ENCODE assay signal across 36 cellular contexts in genomic region chr10:129908406-129908805, GRCh38. TPM values are rescaled to one million over a fixed set of nuclear protein-coding genes. Genes with fewer than 3 reads are reported as not detected.
"Had no signal": no experiment of that assay in that cellular context is flagged by ENCODE, and none has a peak within 500 bp of the region (broad histone marks: within the 10 kb centered on the region; RNA-seq: fewer than 3 reads in every experiment).

No MANE protein-coding gene starts in this region.

- H3K4me3 Mint-ChIP-seq: activated CD4-positive, alpha-beta T cell treated with anti-CD3 and anti-CD28 coated beads, Interleukin-2, amount 10 ng/mL, durations not matched to agents 24 days and 14 days; activated CD8-positive, alpha-beta T cell treated with anti-CD3 and anti-CD28 coated beads for 36 hours; activated naive CD8-positive, alpha-beta T cell treated with anti-CD3 and anti-CD28 coated beads for 36 hours; activated T-cell treated with anti-CD3 and anti-CD28 coated beads, Interleukin-2, amount 50 U/mL, for 72 hours; activated T-helper 17 cell treated with anti-CD3 and anti-CD28 coated beads, Interleukin-2, amount 50 U/mL, for 72 hours; T-cell; T-helper 17 cell had no signal

- H3K27ac Mint-ChIP-seq: activated CD4-positive, alpha-beta T cell treated with anti-CD3 and anti-CD28 coated beads, Interleukin-2, amount 10 ng/mL, durations not matched to agents 24 days and 14 days; activated CD8-positive, alpha-beta T cell treated with anti-CD3 and anti-CD28 coated beads for 36 hours; activated naive CD8-positive, alpha-beta T cell treated with anti-CD3 and anti-CD28 coated beads for 36 hours; activated T-cell treated with anti-CD3 and anti-CD28 coated beads, Interleukin-2, amount 50 U/mL, for 72 hours; activated T-helper 17 cell treated with anti-CD3 and anti-CD28 coated beads, Interleukin-2, amount 50 U/mL, for 72 hours; T-cell; T-helper 17 cell had no signal

- H3K27ac ChIP-seq: brain microvascular endothelial cell, KMS-11, Peyer's patch, SJSA1, WERI-Rb-1 had no signal

- H3K27me3 ChIP-seq: brain microvascular endothelial cell, Peyer's patch, SJSA1 had no signal

- H3K36me3 ChIP-seq: brain microvascular endothelial cell, Peyer's patch, SJSA1, WERI-Rb-1 had no signal

- H3K4me3 ChIP-seq: Peyer's patch, SJSA1 had no signal

- ATAC-seq: activated CD8-positive, alpha-beta T cell treated with anti-CD3 and anti-CD28 coated beads for 36 hours; activated T-cell treated with anti-CD3 and anti-CD28 coated beads, Interleukin-2, amount 50 U/mL, for 72 hours; activated T-helper 17 cell treated with anti-CD3 and anti-CD28 coated beads, Interleukin-2, amount 50 U/mL, for 72 hours; PC-3; SK-N-SH treated with all-trans-retinoic acid at 6 μM for 48 hours; T-cell; T-helper 17 cell had no signal

- H3K36me3 Mint-ChIP-seq: activated naive CD8-positive, alpha-beta T cell treated with anti-CD3 and anti-CD28 coated beads for 36 hours; T-cell had no signal

- H3K4me1 Mint-ChIP-seq: activated CD4-positive, alpha-beta T cell treated with anti-CD3 and anti-CD28 coated beads, Interleukin-2, amount 10 ng/mL, durations not matched to agents 24 days and 14 days; activated naive CD8-positive, alpha-beta T cell treated with anti-CD3 and anti-CD28 coated beads for 36 hours; activated T-helper 17 cell treated with anti-CD3 and anti-CD28 coated beads, Interleukin-2, amount 50 U/mL, for 72 hours; T-cell; T-helper 17 cell had no signal

- H3K9me3 ChIP-seq: Peyer's patch had no signal

- H3K9me3 Mint-ChIP-seq: activated CD4-positive, alpha-beta T cell treated with anti-CD3 and anti-CD28 coated beads, Interleukin-2, amount 10 ng/mL, durations not matched to agents 24 days and 14 days; activated CD8-positive, alpha-beta T cell treated with anti-CD3 and anti-CD28 coated beads for 36 hours; activated naive CD8-positive, alpha-beta T cell treated with anti-CD3 and anti-CD28 coated beads for 36 hours; activated T-cell treated with anti-CD3 and anti-CD28 coated beads, Interleukin-2, amount 50 U/mL, for 72 hours; activated T-helper 17 cell treated with anti-CD3 and anti-CD28 coated beads, Interleukin-2, amount 50 U/mL, for 72 hours; T-cell had no signal

- DNase-seq: activated CD4-positive, alpha-beta T cell treated with anti-CD3 and anti-CD28 coated beads, Interleukin-2, amount 10 ng/mL, durations not matched to agents 24 days and 14 days; activated CD4-positive, alpha-beta T cell treated with anti-CD3 and anti-CD28 coated beads, Interleukin-2, amount 50 U/mL, for 4 hours; activated CD8-positive, alpha-beta T cell treated with anti-CD3 and anti-CD28 coated beads for 36 hours; activated naive CD4-positive, alpha-beta T cell; activated naive CD4-positive, alpha-beta T cell treated with anti-CD3 and anti-CD28 coated beads, Interleukin-2, amount 50 U/mL, for 16 hours; activated naive CD8-positive, alpha-beta T cell treated with anti-CD3 and anti-CD28 coated beads for 36 hours; activated T-cell treated with anti-CD3 and anti-CD28 coated beads, Interleukin-2, amount 50 U/mL, for 1 hour; activated T-cell treated with anti-CD3 and anti-CD28 coated beads, Interleukin-2, amount 50 U/mL, for 72 hours; amniotic stem cell; aorta; brain microvascular endothelial cell; central memory CD4-positive, alpha-beta T cell; NCI-H1092 treated with DMSO at 0.1 percent for 48 hours; NCI-H1417; NCI-H146; NCI-H187; NCI-H2029 treated with DMSO at 0.1 percent for 48 hours; NCI-H2107; NCI-H2171; NCI-H446; NCI-H510A treated with DMSO at 0.1 percent for 48 hours; NCI-H526 treated with DMSO at 0.1 percent for 48 hours; NK-92 treated with Interleukin-12 subunit alpha and Interleukin-12 subunit beta, amount 100 ng/mL, for 24 hours; PC-3; RPMI8226; SHP77 treated with DMSO at 0.1 percent for 48 hours; T-cell; T-helper 17 cell; WERI-Rb-1 had no signal

- H3K4me1 ChIP-seq: Peyer's patch, SJSA1 had no signal

RNA-seq across cellular contexts. Expression of gene EBF3, which starts 55.7 kb away (rescaled TPM):
- total RNA-seq: activated CD4-positive, alpha-beta T cell treated with anti-CD3 and anti-CD28 coated beads, Interleukin-2, amount 10 ng/mL, durations not matched to agents 24 days and 14 days; activated CD8-positive, alpha-beta memory T cell treated with anti-CD3 and anti-CD28 coated beads for 36 hours; activated CD8-positive, alpha-beta T cell treated with anti-CD3 and anti-CD28 coated beads for 36 hours; activated naive CD8-positive, alpha-beta T cell treated with anti-CD3 and anti-CD28 coated beads for 36 hours; activated T-cell treated with anti-CD3 and anti-CD28 coated beads, Interleukin-2, amount 50 U/mL, for 72 hours; activated T-helper 17 cell treated with anti-CD3 and anti-CD28 coated beads, Interleukin-2, amount 50 U/mL, for 72 hours; M059J; PC-3; SJSA1; T-cell; T-helper 17 cell had no signal
